ENCODE assay signal across 12 cellular contexts in the genomic region with DNA sequence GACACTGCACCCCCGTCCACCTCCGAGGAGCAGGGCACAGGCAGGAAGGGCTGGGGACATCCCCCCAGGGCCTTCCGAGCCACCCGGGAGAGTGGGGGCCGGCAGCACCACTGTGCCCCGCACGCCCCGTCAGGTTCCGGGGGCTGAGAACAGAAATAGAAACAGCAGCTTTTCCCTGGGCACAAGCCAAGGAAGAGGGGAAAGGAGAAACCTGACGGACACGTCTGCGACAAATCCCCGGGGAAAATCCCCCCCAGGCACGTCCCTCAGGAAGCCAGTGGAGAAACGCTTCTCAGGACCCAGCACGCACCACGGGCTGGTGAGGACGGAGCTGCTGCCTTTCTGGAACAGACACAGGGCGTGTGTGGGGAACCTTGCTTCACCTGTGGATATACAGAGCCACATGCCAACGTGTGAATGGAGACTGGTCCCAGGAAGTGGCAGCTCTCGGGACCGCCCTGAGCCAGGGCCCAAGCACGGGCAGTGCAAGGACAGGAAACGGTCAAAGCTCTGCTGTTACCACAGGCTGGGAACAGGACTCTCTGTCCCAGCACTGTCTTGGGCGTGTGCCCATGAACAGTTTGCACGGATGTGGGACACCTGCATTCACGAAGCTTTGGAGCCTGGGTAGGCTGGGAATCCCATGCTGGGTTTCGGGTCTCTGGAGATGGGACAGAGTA. TPM values are rescaled to one million over a fixed set of nuclear protein-coding genes. Genes with fewer than 3 reads are reported as not detected.
DNase-seq lines count a peak whose midpoint lies in the region; ATAC-seq, FAIRE-seq and TF ChIP-seq lines count a peak whose summit lies in the region.
"Had no signal": no experiment of that assay in that cellular context is flagged by ENCODE, and none has a peak within 500 bp of the region (broad histone marks: within the 10 kb centered on the region; RNA-seq: fewer than 3 reads in every experiment).

No MANE protein-coding gene starts in this region.

- no peaks in the 10 kb centered on the region for H3K9me3 Mint-ChIP-seq in activated naive CD4-positive, alpha-beta T cell treated with anti-CD3 and anti-CD28 coated beads, Interleukin-2, amount 50 U/mL, for 24 hours
- H3K9me3 Mint-ChIP-seq in activated naive CD4-positive, alpha-beta T cell treated with anti-CD3 and anti-CD28 coated beads, Interleukin-2, amount 50 U/mL, for 72 hours, result no peaks in the 10 kb centered on the region

- peak overlapping the region in 1 of 2 donors; percentile 73 for H3K4me3 ChIP-seq in muscle layer of duodenum (ENCODE audit: low read depth in 1 of 2, low read length in 2 of 2)
- no peak overlapping the region for H3K4me3 ChIP-seq in uterus
- H3K4me3 ChIP-seq: GM12878 had no signal

- H3K36me3 ChIP-seq in muscle layer of duodenum (ENCODE audit: control insufficient read depth in 1 of 2, insufficient read depth in 2 of 2, low read length in 2 of 2) (peaks cover 0 to 11% of the 10 kb centered on the region in 2 donors), uterus (no peaks in the 10 kb centered on the region)

- peaks cover 53% of the 10 kb centered on the region for H3K4me1 Mint-ChIP-seq in activated naive CD4-positive, alpha-beta T cell treated with anti-CD3 and anti-CD28 coated beads, Interleukin-2, amount 50 U/mL, for 24 hours

- H3K9me3 ChIP-seq in muscle layer of duodenum (ENCODE audit: control insufficient read depth in 1 of 2, low read length in 2 of 2) (no peaks in the 10 kb centered on the region), uterus (no peaks in the 10 kb centered on the region)

- H3K4me1 ChIP-seq in muscle layer of duodenum (ENCODE audit: control insufficient read depth in 1 of 2, insufficient read depth in 2 of 2, low read length in 2 of 2), result peaks cover 0 to 41% of the 10 kb centered on the region in 2 donors
- peaks cover 0 to 27% of the 10 kb centered on the region in 2 donors for H3K4me1 ChIP-seq in uterus

- H3K36me3 Mint-ChIP-seq in activated naive CD4-positive, alpha-beta T cell treated with anti-CD3 and anti-CD28 coated beads, Interleukin-2, amount 50 U/mL, for 24 hours, result peaks cover 2% of the 10 kb centered on the region
- H3K36me3 Mint-ChIP-seq in activated naive CD4-positive, alpha-beta T cell treated with anti-CD3 and anti-CD28 coated beads, Interleukin-2, amount 50 U/mL, for 72 hours, result peaks cover 24 to 29% of the 10 kb centered on the region in 2 donors

- TF ChIP-seq CTCF in uterus (IDR thresholded peaks at IDR 0.05), result no peak

- peak overlapping the region; percentile 53 for H3K27ac ChIP-seq in muscle layer of duodenum (ENCODE audit: low read length)
- H3K27ac ChIP-seq in uterus, result peak overlapping the region; percentile 87 to 89

- H3K27me3 ChIP-seq in muscle layer of duodenum (ENCODE audit: low read depth, low read length) (no peaks in the 10 kb centered on the region), uterus (no peaks in the 10 kb centered on the region)

- no peak for ATAC-seq in activated naive CD4-positive, alpha-beta T cell treated with anti-CD3 and anti-CD28 coated beads, Interleukin-2, amount 50 U/mL, for 72 hours
- ATAC-seq in esophagus mucosa, result peak; percentile 24
- ATAC-seq: GM12878, Panc1 had no signal

- peak overlapping the region; percentile 99 for H3K4me3 Mint-ChIP-seq in activated naive CD4-positive, alpha-beta T cell treated with anti-CD3 and anti-CD28 coated beads, Interleukin-2, amount 50 U/mL, for 24 hours

- no peak for DNase-seq in activated naive CD4-positive, alpha-beta T cell treated with anti-CD3 and anti-CD28 coated beads, Interleukin-2, amount 50 U/mL, for 72 hours (ENCODE audit: low spot score in 2 of 2)
- DNase-seq in uterus, result peak; percentile 76 to 81
- DNase-seq in NCI-H2171 (lab: John Stamatoyannopoulos, UW), result no peak
- DNase-seq in RCC 7860 (ENCODE audit: low spot score), result no peak
- DNase-seq in DMS153 treated with DMSO at 0.1 percent for 48 hours (lab: John Stamatoyannopoulos, UW; ENCODE audit: unreplicated experiment), result no peak
- DNase-seq: islet precursor cell, NCI-H1417 had no signal

- intact Hi-C loops in uterus (cut with DNase I; ENCODE audit: low total_unique reads), result no loop called here

- TF ChIP-seq POLR2A in uterus (IDR thresholded peaks at IDR 0.05), result no peak

- no peak overlapping the region for H3K27ac Mint-ChIP-seq in activated naive CD4-positive, alpha-beta T cell treated with anti-CD3 and anti-CD28 coated beads, Interleukin-2, amount 50 U/mL, for 24 hours
- H3K27ac Mint-ChIP-seq in activated naive CD4-positive, alpha-beta T cell treated with anti-CD3 and anti-CD28 coated beads, Interleukin-2, amount 50 U/mL, for 72 hours, result no peak overlapping the region

- H3K27me3 Mint-ChIP-seq in activated naive CD4-positive, alpha-beta T cell treated with anti-CD3 and anti-CD28 coated beads, Interleukin-2, amount 50 U/mL, for 24 hours, result no peaks in the 10 kb centered on the region

- no peak for FAIRE-seq in RCC 7860 (lab: Jason Lieb, UNC)
- FAIRE-seq: GM12878 had no signal

RNA-seq across cellular contexts. Expression of gene TMEM204, which starts 1.2 kb away (rescaled TPM):
- 10 to 100 TPM; 10.3 to 17.6 TPM for total RNA-seq in activated naive CD4-positive, alpha-beta T cell treated with anti-CD3 and anti-CD28 coated beads, Interleukin-2, amount 50 U/mL, for 72 hours
- 2.8 TPM for total RNA-seq in esophagus mucosa
- total RNA-seq in uterus, result 10 to 100 TPM; 24.8 to 45.3 (median 39.3) TPM

RNA-seq across cellular contexts. Expression of gene TELO2, which starts 39.1 kb away (rescaled TPM):
- 10 to 100 TPM; 53.4 to 94.9 TPM for total RNA-seq in activated naive CD4-positive, alpha-beta T cell treated with anti-CD3 and anti-CD28 coated beads, Interleukin-2, amount 50 U/mL, for 72 hours
- total RNA-seq in esophagus mucosa (21.3 TPM), uterus (10 to 100 TPM in 3 of 4 donors, 1 to 10 TPM in 1; 4.9 to 59.1 (median 39.0) TPM)

RNA-seq across cellular contexts. Expression of gene PTX4, which starts 43.5 kb away (rescaled TPM):
- total RNA-seq in activated naive CD4-positive, alpha-beta T cell treated with anti-CD3 and anti-CD28 coated beads, Interleukin-2, amount 50 U/mL, for 72 hours, result not detected
- total RNA-seq in esophagus mucosa (not detected), uterus (under 1 TPM in 2 of 4 donors, not detected in 2; 0.28 to 0.52 TPM)
- total RNA-seq: GM12878 had no signal

RNA-seq across cellular contexts. Expression of gene CLCN7, which starts 57.4 kb away (rescaled TPM):
- total RNA-seq in activated naive CD4-positive, alpha-beta T cell treated with anti-CD3 and anti-CD28 coated beads, Interleukin-2, amount 50 U/mL, for 72 hours, result 100 to 1,000 TPM in 1 of 2 donors, 10 to 100 TPM in 1; 43.2 to 138 TPM
- total RNA-seq in esophagus mucosa (18.6 TPM), uterus (100 to 1,000 TPM in 1 of 4 donors, 10 to 100 TPM in 3; 21.5 to 145 (median 57.2) TPM)

Comparison
In these comparisons a context has a peak if more than half of its experiments do, and no peak if none do; other contexts are left out.
1. DNase-seq: peak in uterus (2 of 2); none in activated naive CD4-positive, alpha-beta T cell treated with anti-CD3 and anti-CD28 coated beads, Interleukin-2, amount 50 U/mL, for 72 hours (0 of 2), NCI-H2171 (single experiment), RCC 7860 (single experiment) and DMS153 treated with DMSO at 0.1 percent for 48 hours (single experiment).